8 cellular contexts compared by ENCODE assay signal in genomic region chr9:70258692-70259511, GRCh38. TPM values are rescaled to one million over a fixed set of nuclear protein-coding genes. Genes with fewer than 3 reads are reported as not detected.
DNase-seq lines count a peak whose midpoint lies in the region; ATAC-seq, FAIRE-seq and TF ChIP-seq lines count a peak whose summit lies in the region.

SMC5 (plus strand) TSS chr9:70258978; CDS start chr9:70259079, 101 bp downstream.

- H3K27ac ChIP-seq in ovary (peak within 1 kb of the TSS; percentile 82 to 95), thymus (ENCODE audit: low read depth) (peak within 1 kb of the TSS; percentile 94)

- TF ChIP-seq POLR2A in GM12891 (IDR thresholded peaks at IDR 0.05; ENCODE audit: low read depth, low read length) (peak; percentile 94), ovary (IDR thresholded peaks at IDR 0.05) (peak; percentile 98)

- ATAC-seq in HG02798 (IDR thresholded peaks at IDR 0.05; ENCODE audit: poor library complexity, unreplicated experiment) = peak; percentile 89
- ATAC-seq in Right ventricle myocardium inferior = peak; percentile 98

- H3K4me1 ChIP-seq in ovary (ENCODE audit: insufficient read depth) = peaks cover 25% of the 10 kb centered on the region
- H3K4me1 ChIP-seq in thymus (ENCODE audit: control insufficient read depth, insufficient read depth, low read length) = peaks cover 23% of the 10 kb centered on the region

- no peaks in the 10 kb centered on the region for H3K9me3 ChIP-seq in ovary
- no peaks in the 10 kb centered on the region for H3K9me3 ChIP-seq in thymus (ENCODE audit: control insufficient read depth)

- no peak for TF ChIP-seq EP300 in ovary (IDR thresholded peaks at IDR 0.05)

- FAIRE-seq in GM12891 (lab: Jason Lieb, UNC) = peak; percentile 99

- no peaks in the 10 kb centered on the region for H3K36me3 ChIP-seq in ovary
- H3K36me3 ChIP-seq in thymus (ENCODE audit: control insufficient read depth, insufficient read depth) = peaks cover 3% of the 10 kb centered on the region

- H3K4me3 ChIP-seq in ovary (peak within 1 kb of the TSS; percentile 61), thymus (ENCODE audit: low read length) (peak within 1 kb of the TSS; percentile 92)

- intact Hi-C loops in Right ventricle myocardium inferior (cut with DNase I) = loop anchor here (5.0 kb wide), 1 partner anchor 343 kb away; no protein-coding TSS in a partner anchor
- intact Hi-C loops in ovary (cut with DNase I) = loop anchor here in 1 of 4 donors (10.0 kb wide), 2 partner anchors 134 to 146 kb away; no protein-coding TSS in a partner anchor

- no peak for TF ChIP-seq CTCF in ovary (IDR thresholded peaks at IDR 0.05)

- WGBS in ovary, 3 donors = 0 to 1% (median 0%) methylated on average over 67 to 75 of the region's 75 CpGs
- under 1% methylated on average over 75 of the region's 75 CpGs for WGBS in thymus

- DNase-seq in GM12891 (ENCODE audit: insufficient read length, low spot score) (peak; percentile 71), NCI-H1417 treated with DMSO at 0.1 percent for 48 hours (lab: John Stamatoyannopoulos, UW) (peak; percentile 67), SW 1271 (lab: John Stamatoyannopoulos, UW) (peak; percentile 79 to 85), Right ventricle myocardium inferior (ENCODE audit: missing footprints) (peak; percentile 95), ovary (peak; percentile 90 to 96 (median 93))
- peak; percentile 67 for DNase-seq in activated naive CD8-positive, alpha-beta T cell treated with anti-CD3 and anti-CD28 coated beads, Interleukin-2, amount 50 U/mL, for 16 hours (ENCODE audit: low read depth, low spot score)

- no peaks in the 10 kb centered on the region for H3K27me3 ChIP-seq in ovary
- no peaks in the 10 kb centered on the region for H3K27me3 ChIP-seq in thymus (ENCODE audit: control insufficient read depth, insufficient read depth)

TF ChIP-seq in GM12891, 5 proteins besides CTCF, POLR2A, EP300 and RAD21:
- TF ChIP-seq TAF1 (IDR thresholded peaks at IDR 0.05; ENCODE audit: low read depth, low read length) (peak; percentile 67), POLR2AphosphoS5 (IDR thresholded peaks at IDR 0.05; ENCODE audit: low read depth, low read length) (peak; percentile 92), PAX5 (IDR thresholded peaks at IDR 0.05; ENCODE audit: insufficient read depth, low read length, severe bottlenecking) (no peak), SPI1 (IDR thresholded peaks at IDR 0.05; ENCODE audit: low read depth, low read length) (peak; percentile 30; the same call in 1 of the 2 replicates), POU2F2 (IDR thresholded peaks at IDR 0.05; ENCODE audit: low read depth, low read length) (peak; percentile 18; the same call in 1 of the 2 replicates)

RNA-seq across cellular contexts. Expression of gene SMC5, which starts in this region (rescaled TPM):
- 11.2 TPM for polyA plus RNA-seq in GM12891 (2012; ENCODE audit: low read depth, missing spikeins)
- total RNA-seq in Right ventricle myocardium inferior = 10.0 TPM
- total RNA-seq in ovary = 10 to 100 TPM; 32.4 to 55.8 (median 52.6) TPM
- 10 to 100 TPM; 19.5 to 27.3 TPM for polyA plus RNA-seq in ovary
- 17.8 TPM for polyA plus RNA-seq in thymus

Comparison
In these comparisons a context has a peak if more than half of its experiments do, and no peak if none do; other contexts are left out.
1. Peak in every context shown above with its lines: DNase-seq, ATAC-seq, H3K4me3 ChIP-seq and H3K27ac ChIP-seq.